Comparison of ENCODE assay signal across 14 cellular contexts in genomic region chr1:87056974-87057373, GRCh38.
"Had no signal": no experiment of that assay in that cellular context is flagged by ENCODE, and none has a peak within 500 bp of the region (broad histone marks: within the 10 kb centered on the region; RNA-seq: fewer than 3 reads in every experiment).

No MANE protein-coding gene starts in this region.

- ATAC-seq: activated CD8-positive, alpha-beta memory T cell treated with anti-CD3 and anti-CD28 coated beads, Interleukin-2, amount 10 ng/mL, durations not matched to agents 7 days and 5 days; gastroesophageal sphincter; upper lobe of right lung had no signal

- H3K27me3 Mint-ChIP-seq: activated CD4-positive, alpha-beta memory T cell treated with anti-CD3 and anti-CD28 coated beads for 36 hours; activated CD8-positive, alpha-beta memory T cell treated with anti-CD3 and anti-CD28 coated beads, Interleukin-2, amount 10 ng/mL, durations not matched to agents 7 days and 5 days had no signal

- H3K36me3 ChIP-seq: gastroesophageal sphincter, neural progenitor cell, thoracic aorta, upper lobe of right lung had no signal

- H3K27ac ChIP-seq: gastroesophageal sphincter, neural progenitor cell, upper lobe of right lung had no signal

- H3K4me1 ChIP-seq: neural progenitor cell, upper lobe of right lung had no signal

- H2AFZ ChIP-seq: neural progenitor cell had no signal

- H3K4me1 Mint-ChIP-seq: endodermal cell, neural progenitor cell had no signal

- H3K9me3 Mint-ChIP-seq: activated CD4-positive, alpha-beta memory T cell treated with anti-CD3 and anti-CD28 coated beads for 36 hours; endodermal cell had no signal

- H3K9me3 ChIP-seq: gastroesophageal sphincter, thoracic aorta, upper lobe of right lung had no signal

- H3K27me3 ChIP-seq: dorsolateral prefrontal cortex, gastroesophageal sphincter, neural progenitor cell, upper lobe of right lung had no signal

- H3K4me3 ChIP-seq: lung, neural progenitor cell, upper lobe of right lung had no signal

- DNase-seq: activated CD4-positive, alpha-beta memory T cell treated with anti-CD3 and anti-CD28 coated beads for 36 hours; activated CD8-positive, alpha-beta memory T cell treated with anti-CD3 and anti-CD28 coated beads, Interleukin-2, amount 10 ng/mL, durations not matched to agents 7 days and 5 days; activated naive CD4-positive, alpha-beta T cell treated with anti-CD3 and anti-CD28 coated beads for 36 hours; activated T-cell treated with anti-CD3 and anti-CD28 coated beads, Interleukin-2, amount 50 U/mL, for 1 hour; dorsolateral prefrontal cortex; endodermal cell; midbrain; T1000; upper lobe of right lung had no signal

- H3K9ac ChIP-seq: neural progenitor cell had no signal

- H3K4me3 Mint-ChIP-seq: activated CD4-positive, alpha-beta memory T cell treated with anti-CD3 and anti-CD28 coated beads for 36 hours; activated CD8-positive, alpha-beta memory T cell treated with anti-CD3 and anti-CD28 coated beads, Interleukin-2, amount 10 ng/mL, durations not matched to agents 7 days and 5 days; activated naive CD4-positive, alpha-beta T cell treated with anti-CD3 and anti-CD28 coated beads for 36 hours; endodermal cell; neural progenitor cell had no signal

- H3K27ac Mint-ChIP-seq: activated CD4-positive, alpha-beta memory T cell treated with anti-CD3 and anti-CD28 coated beads for 36 hours; activated CD8-positive, alpha-beta memory T cell treated with anti-CD3 and anti-CD28 coated beads, Interleukin-2, amount 10 ng/mL, durations not matched to agents 7 days and 5 days; activated naive CD4-positive, alpha-beta T cell treated with anti-CD3 and anti-CD28 coated beads for 36 hours; activated T-helper 2 cell treated with anti-CD3 and anti-CD28 coated beads, Interferon-gamma antibody, Interleukin-2, Interleukin-4, amounts not matched to agents 10 μg/mL and 5 μg/mL and 100 μg/mL, durations not matched to agents 14 hours and 24 hours and 36 hours; endodermal cell; neural progenitor cell had no signal

- H3K4me2 ChIP-seq: neural progenitor cell had no signal

- H3K36me3 Mint-ChIP-seq: activated CD4-positive, alpha-beta memory T cell treated with anti-CD3 and anti-CD28 coated beads for 36 hours had no signal
